Comparison of ENCODE assay signal across 3 cellular contexts in genomic region chr6:85460951-85461805, GRCh38.
TF ChIP-seq lines count a peak whose summit lies in the region.

No MANE protein-coding gene starts in this region.

TF ChIP-seq in SK-N-SH, 30 proteins besides CTCF, POLR2A, EP300 and RAD21 (continued from another document and continues in another):
- TF ChIP-seq FOXJ3 (CRISPR knock-in tag; IDR thresholded peaks at IDR 0.05) (no peak), FOXM1 (IDR thresholded peaks at IDR 0.05; ENCODE audit: low read depth) (no peak), RFX5 (IDR thresholded peaks at IDR 0.05; ENCODE audit: low read length) (no peak), SIN3A (IDR thresholded peaks at IDR 0.05; ENCODE audit: borderline replicate concordance, low read depth, low read length) (no peak), MAX (IDR thresholded peaks at IDR 0.05; ENCODE audit: low read depth) (no peak), POLR2AphosphoS5 (IDR thresholded peaks at IDR 0.05; ENCODE audit: low read depth, low read length) (no peak; the same call in 1 of the 2 replicates), MEF2A (IDR thresholded peaks at IDR 0.05; ENCODE audit: borderline replicate concordance, low read depth) (no peak), PBX3 (IDR thresholded peaks at IDR 0.05) (no peak), REST (IDR thresholded peaks at IDR 0.05; ENCODE audit: low read depth, low read length) (no peak), GATA2 (CRISPR knock-in tag; IDR thresholded peaks at IDR 0.05) (no peak), RXRA (IDR thresholded peaks at IDR 0.05; ENCODE audit: borderline replicate concordance, low read depth) (no peak), JUND (IDR thresholded peaks at IDR 0.05) (no peak), ZBTB33 (IDR thresholded peaks at IDR 0.05; ENCODE audit: borderline replicate concordance, low read depth) (no peak)

TF ChIP-seq in SK-N-SH treated with all-trans-retinoic acid at 6 μM for 48 hours, 23 proteins besides CTCF, POLR2A, EP300 and RAD21 (continued from another document and continues in another):
- TF ChIP-seq BACH2 (CRISPR knock-in tag; IDR thresholded peaks at IDR 0.05; ENCODE audit: borderline replicate concordance) = no peak
- TF ChIP-seq ZC3H10 (CRISPR knock-in tag; IDR thresholded peaks at IDR 0.05) = no peak
- TF ChIP-seq POU6F1 (CRISPR knock-in tag; IDR thresholded peaks at IDR 0.05; ENCODE audit: borderline replicate concordance, low read depth) = no peak
- TF ChIP-seq ZNF70 (CRISPR knock-in tag; IDR thresholded peaks at IDR 0.05) = no peak
- no peak for TF ChIP-seq TOX (CRISPR knock-in tag; IDR thresholded peaks at IDR 0.05; ENCODE audit: borderline replicate concordance)
- no peak for TF ChIP-seq ISL1 (CRISPR knock-in tag; IDR thresholded peaks at IDR 0.05)
- no peak for TF ChIP-seq CSRNP3 (CRISPR knock-in tag; IDR thresholded peaks at IDR 0.05)
- no peak for TF ChIP-seq ZNF8 (CRISPR knock-in tag; IDR thresholded peaks at IDR 0.05)
- TF ChIP-seq SNAI2 (CRISPR knock-in tag; IDR thresholded peaks at IDR 0.05) = no peak
- no peak for TF ChIP-seq PATZ1 (CRISPR knock-in tag; IDR thresholded peaks at IDR 0.05; ENCODE audit: borderline replicate concordance)
- TF ChIP-seq TSHZ2 (CRISPR knock-in tag; IDR thresholded peaks at IDR 0.05) = no peak
- TF ChIP-seq TCF4 (CRISPR knock-in tag; IDR thresholded peaks at IDR 0.05; ENCODE audit: borderline replicate concordance) = no peak
- TF ChIP-seq PPARA (CRISPR knock-in tag; IDR thresholded peaks at IDR 0.05; ENCODE audit: borderline replicate concordance) = no peak
- TF ChIP-seq ZNF565 (CRISPR knock-in tag; conservative IDR thresholded peaks at IDR 0.05; ENCODE audit: low read depth) = no peak
- TF ChIP-seq OSR1 (CRISPR knock-in tag; IDR thresholded peaks at IDR 0.05) = no peak
- TF ChIP-seq CSDC2 (CRISPR knock-in tag; IDR thresholded peaks at IDR 0.05) = no peak
- TF ChIP-seq ESRRG (CRISPR knock-in tag; IDR thresholded peaks at IDR 0.05) = no peak

TF ChIP-seq in H1, 55 proteins besides CTCF, POLR2A, EP300 and RAD21:
- TF ChIP-seq NRF1 (IDR thresholded peaks at IDR 0.05; ENCODE audit: low read depth, low read length) (no peak), TAF1 (IDR thresholded peaks at IDR 0.05; ENCODE audit: low read depth, low read length) (no peak), JUND (IDR thresholded peaks at IDR 0.05; ENCODE audit: low read length) (no peak), RXRA (IDR thresholded peaks at IDR 0.05; ENCODE audit: insufficient read depth, low read depth, low read length) (no peak), TEAD4 (IDR thresholded peaks at IDR 0.05; ENCODE audit: low read depth, low read length) (no peak), NANOG (IDR thresholded peaks at IDR 0.05; ENCODE audit: insufficient read depth, low read depth, low read length, poor library complexity, severe bottlenecking) (no peak), CTBP2 (IDR thresholded peaks at IDR 0.05; ENCODE audit: borderline replicate concordance, insufficient read depth, insufficient read length, low read length) (no peak), SUZ12 (IDR thresholded peaks at IDR 0.05; ENCODE audit: low read length) (no peak), CREB1 (IDR thresholded peaks at IDR 0.05) (no peak), JUN (IDR thresholded peaks at IDR 0.05; ENCODE audit: low read depth, low read length) (no peak), SIN3A (conservative IDR thresholded peaks at IDR 0.05 in 1 of 2, IDR thresholded peaks at IDR 0.05 in 1 of 2; ENCODE audit: low read depth in 1 of 2, low read length in 2 of 2) (no peak), CHD1 (IDR thresholded peaks at IDR 0.05; ENCODE audit: low read depth, low read length) (no peak), CEBPB (IDR thresholded peaks at IDR 0.05; ENCODE audit: low read depth, low read length) (no peak), GABPA (IDR thresholded peaks at IDR 0.05; ENCODE audit: borderline replicate concordance, insufficient read depth, low read length) (no peak), ATF3 (IDR thresholded peaks at IDR 0.05; ENCODE audit: insufficient read depth, low read depth, low read length) (no peak), ASH2L (IDR thresholded peaks at IDR 0.05; ENCODE audit: low read length) (no peak), BRCA1 (IDR thresholded peaks at IDR 0.05; ENCODE audit: low read depth, low read length) (no peak), SP2 (IDR thresholded peaks at IDR 0.05; ENCODE audit: low read length) (no peak)
